In genomic region chr11:114080219-114080618, GRCh38 we compare ENCODE assay signal across 9 cellular contexts. TPM values are rescaled to one million over a fixed set of nuclear protein-coding genes. Genes with fewer than 3 reads are reported as not detected.
DNase-seq lines count a peak whose midpoint lies in the region; ATAC-seq and TF ChIP-seq lines count a peak whose summit lies in the region.
"Had no signal": no experiment of that assay in that cellular context is flagged by ENCODE, and none has a peak within 500 bp of the region (broad histone marks: within the 10 kb centered on the region; RNA-seq: fewer than 3 reads in every experiment).

No MANE protein-coding gene starts in this region.

- intact Hi-C loops in Caco-2 (cut with micrococcal nuclease; ENCODE audit: unreplicated experiment): no loop called here

- H3K4me3 ChIP-seq in Caco-2 (ENCODE audit: low read depth, low read length) (no peak overlapping the region), parathyroid adenoma (ENCODE audit: low read depth, low read length) (no peak overlapping the region)

- ATAC-seq in effector memory CD8-positive, alpha-beta T cell (replicated peaks): peak; percentile 54
- no peak for ATAC-seq in HG03039 (IDR thresholded peaks at IDR 0.05; ENCODE audit: unreplicated experiment)
- no peak for ATAC-seq in HG03442 (IDR thresholded peaks at IDR 0.05; ENCODE audit: unreplicated experiment)

- POLR2A ChIA-PET in Caco-2 (lab: Charles Lee): no interaction called here

- peak overlapping the region; percentile 90 for H3K27ac Mint-ChIP-seq in Caco-2 (ENCODE audit: unreplicated experiment)
- peak overlapping the region; percentile 23 to 96 for H3K27ac Mint-ChIP-seq in effector memory CD8-positive, alpha-beta T cell

- H3K9me3 Mint-ChIP-seq in Caco-2 (ENCODE audit: unreplicated experiment): no peaks in the 10 kb centered on the region
- no peaks in the 10 kb centered on the region for H3K9me3 Mint-ChIP-seq in effector memory CD8-positive, alpha-beta T cell

- no peak overlapping the region for H3K4me3 Mint-ChIP-seq in Caco-2 (ENCODE audit: unreplicated experiment)
- H3K4me3 Mint-ChIP-seq in effector memory CD8-positive, alpha-beta T cell: peak overlapping the region; percentile 42 to 87

- CTCF ChIA-PET in Caco-2 (lab: Charles Lee): no interaction called here

- no peak overlapping the region for H3K4me2 ChIP-seq in parathyroid adenoma (ENCODE audit: low read length)

- H3K9me3 ChIP-seq in Caco-2 (no peaks in the 10 kb centered on the region), parathyroid adenoma (ENCODE audit: control insufficient read depth, low read length) (no peaks in the 10 kb centered on the region)

- H2AFZ ChIP-seq in parathyroid adenoma: no peak overlapping the region

- peaks cover 79% of the 10 kb centered on the region for H3K4me1 ChIP-seq in Caco-2
- H3K4me1 ChIP-seq in parathyroid adenoma: peaks cover 24% of the 10 kb centered on the region

- H3K27me3 ChIP-seq in Caco-2 (replicated peaks; ENCODE audit: control insufficient read depth, insufficient read depth, low read length) (no peaks in the 10 kb centered on the region), parathyroid adenoma (ENCODE audit: control insufficient read depth, insufficient read depth, low read length) (no peaks in the 10 kb centered on the region)

- H3K79me2 ChIP-seq in parathyroid adenoma: peaks cover 49% of the 10 kb centered on the region

- no peaks in the 10 kb centered on the region for H3K27me3 Mint-ChIP-seq in Caco-2 (ENCODE audit: insufficient read depth, unreplicated experiment)
- H3K27me3 Mint-ChIP-seq in effector memory CD8-positive, alpha-beta T cell: peaks cover 0 to 12% of the 10 kb centered on the region in 2 donors

- H3K4me1 Mint-ChIP-seq in Caco-2 (ENCODE audit: low read depth, unreplicated experiment): peaks cover 58% of the 10 kb centered on the region
- peaks cover 58 to 76% of the 10 kb centered on the region in 2 donors for H3K4me1 Mint-ChIP-seq in effector memory CD8-positive, alpha-beta T cell (ENCODE audit: low read depth in 2 of 2)

- H3K27ac ChIP-seq in parathyroid adenoma: peak overlapping the region; percentile 44

- no peak overlapping the region for H3K9ac ChIP-seq in parathyroid adenoma

- H3K36me3 Mint-ChIP-seq in Caco-2 (ENCODE audit: insufficient read depth, unreplicated experiment): peaks cover 6% of the 10 kb centered on the region
- H3K36me3 Mint-ChIP-seq in effector memory CD8-positive, alpha-beta T cell (ENCODE audit: insufficient read depth): peaks cover 71% of the 10 kb centered on the region

- TF ChIP-seq CTCF in Caco-2 (IDR thresholded peaks at IDR 0.05; ENCODE audit: insufficient read depth in 1 of 2, low read depth in 1 of 2, low read length in 1 of 2, severe bottlenecking in 1 of 2, unreplicated experiment in 1 of 2): no peak
- no peak for TF ChIP-seq CTCF in parathyroid adenoma (IDR thresholded peaks at IDR 0.05)

- DNase-seq in Caco-2 (no peak), RPMI8226 (peak; percentile 55), retina (no peak), GDM1 (lab: John Stamatoyannopoulos, UW) (no peak)
- no peak for DNase-seq in effector memory CD8-positive, alpha-beta T cell
- DNase-seq: NCI-H1092 had no signal

- H3K36me3 ChIP-seq in Caco-2 (ENCODE audit: control insufficient read depth, insufficient read depth, low read length) (no peaks in the 10 kb centered on the region), parathyroid adenoma (ENCODE audit: control insufficient read depth, insufficient read depth, low read length) (no peaks in the 10 kb centered on the region)

- BruUV-seq in Caco-2 (replicated peaks; lab: Mats Ljungman, UMichigan): no TSS peak

RNA-seq across cellular contexts. Expression of gene ZBTB16, which starts 20.7 kb away (rescaled TPM):
- total RNA-seq in Caco-2 (2022): 10.6 and 12.7 TPM in 2 replicates
